16 cellular contexts compared by ENCODE assay signal in genomic region chr19:58037927-58038687, GRCh38. TPM values are rescaled to one million over a fixed set of nuclear protein-coding genes. Genes with fewer than 3 reads are reported as not detected.
DNase-seq lines count a peak whose midpoint lies in the region; ATAC-seq and TF ChIP-seq lines count a peak whose summit lies in the region.
"Had no signal": no experiment of that assay in that cellular context is flagged by ENCODE, and none has a peak within 500 bp of the region (broad histone marks: within the 10 kb centered on the region; RNA-seq: fewer than 3 reads in every experiment).

No MANE protein-coding gene starts in this region.

- ATAC-seq in body of pancreas (no peak), HG03460 (IDR thresholded peaks at IDR 0.05; ENCODE audit: unreplicated experiment) (no peak), GM21723 (IDR thresholded peaks at IDR 0.05; ENCODE audit: unreplicated experiment) (no peak)
- no peak for ATAC-seq in activated naive CD8-positive, alpha-beta T cell treated with anti-CD3 and anti-CD28 coated beads, Interleukin-2, amount 50 U/mL, for 24 hours

- no peak overlapping the region for H2BK5ac ChIP-seq in mesendoderm (ENCODE audit: low read length)

- DNase-seq in G401 (ENCODE audit: low spot score) (peak; percentile 55), body of pancreas (peak in 3 of 4 donors; percentile 18 to 36 (median 29)), mesendoderm (peak; percentile 70), GDM1 (lab: John Stamatoyannopoulos, UW) (no peak)
- no peak for DNase-seq in activated naive CD8-positive, alpha-beta T cell treated with anti-CD3 and anti-CD28 coated beads, Interleukin-2, amount 50 U/mL, for 24 hours
- DNase-seq: activated CD4-positive, alpha-beta T cell treated with anti-CD3 and anti-CD28 coated beads for 4 hours; activated CD8-positive, alpha-beta memory T cell treated with anti-CD3 and anti-CD28 coated beads, Interleukin-2, amount 50 U/mL, for 48 hours; activated naive CD4-positive, alpha-beta T cell treated with Interleukin-2 at 50 U/mL for 16 hours; MM.1S; stimulated activated CD4-positive, alpha-beta T cell treated with anti-CD3 and anti-CD28 coated beads, Interleukin-2, amount 100 ng/mL, for 48 hours; T-helper 9 cell had no signal

- no peak overlapping the region for H3K18ac ChIP-seq in mesendoderm (ENCODE audit: low read length)

- H3K23ac ChIP-seq in mesendoderm (ENCODE audit: low read length): no peak overlapping the region

- H4K20me1 ChIP-seq in BLaER1: no peaks in the 10 kb centered on the region

- H2BK120ac ChIP-seq in mesendoderm (ENCODE audit: low read depth, low read length): no peak overlapping the region

- TF ChIP-seq CTCF in body of pancreas (IDR thresholded peaks at IDR 0.05): no peak

- H3K56ac ChIP-seq in mesendoderm (ENCODE audit: low read length): peak overlapping the region; percentile 11

- H2AK5ac ChIP-seq in mesendoderm (ENCODE audit: low read length): no peak overlapping the region

- H3K27me3 ChIP-seq in BLaER1: no peaks in the 10 kb centered on the region
- no peaks in the 10 kb centered on the region for H3K27me3 ChIP-seq in body of pancreas
- H3K27me3 ChIP-seq in mesendoderm (ENCODE audit: insufficient read depth, low read length, poor library complexity): no peaks in the 10 kb centered on the region
- H3K27me3 ChIP-seq: SJSA1 had no signal

- intact Hi-C loops in body of pancreas (cut with DNase I): no loop called here

- H3K9me3 ChIP-seq in BLaER1 (peaks cover 34% of the 10 kb centered on the region), body of pancreas (peaks cover 0 to 26% (median 0%) of the 10 kb centered on the region in 3 donors)

- H4K8ac ChIP-seq in mesendoderm (ENCODE audit: low read depth, low read length): no peak overlapping the region

- H3K27me3 Mint-ChIP-seq in activated naive CD8-positive, alpha-beta T cell treated with anti-CD3 and anti-CD28 coated beads, Interleukin-2, amount 50 U/mL, for 24 hours: peaks cover 20% of the 10 kb centered on the region

- H2BK15ac ChIP-seq in mesendoderm (replicated peaks; ENCODE audit: low read depth): no peak overlapping the region

- no peaks in the 10 kb centered on the region for H3K79me2 ChIP-seq in mesendoderm (ENCODE audit: control insufficient read depth, insufficient read depth, low read length)

- H3K9ac ChIP-seq in BLaER1: no peak overlapping the region
- H3K9ac ChIP-seq in mesendoderm (ENCODE audit: low read length): no peak overlapping the region

- no peak overlapping the region for H3K4me3 Mint-ChIP-seq in activated naive CD8-positive, alpha-beta T cell treated with anti-CD3 and anti-CD28 coated beads, Interleukin-2, amount 50 U/mL, for 24 hours

- H3K9me3 Mint-ChIP-seq in activated naive CD8-positive, alpha-beta T cell treated with anti-CD3 and anti-CD28 coated beads, Interleukin-2, amount 50 U/mL, for 24 hours: peaks cover 29% of the 10 kb centered on the region

- no peak overlapping the region for H3K27ac Mint-ChIP-seq in activated naive CD8-positive, alpha-beta T cell treated with anti-CD3 and anti-CD28 coated beads, Interleukin-2, amount 50 U/mL, for 24 hours

- H3K4me1 ChIP-seq in BLaER1: peaks cover 19% of the 10 kb centered on the region
- H3K4me1 ChIP-seq in body of pancreas: peaks cover 9% of the 10 kb centered on the region
- H3K4me1 ChIP-seq in mesendoderm (ENCODE audit: control insufficient read depth, low read depth, low read length): no peaks in the 10 kb centered on the region
- H3K4me1 ChIP-seq: SJSA1 had no signal

- no peak overlapping the region for H3K4ac ChIP-seq in mesendoderm (ENCODE audit: low read depth, low read length)

- H3K27ac ChIP-seq in BLaER1: peak overlapping the region; percentile 20; the same call in 1 of the 2 replicates
- H3K27ac ChIP-seq in body of pancreas: no peak overlapping the region
- no peak overlapping the region for H3K27ac ChIP-seq in mesendoderm (ENCODE audit: low read depth, low read length)
- H3K27ac ChIP-seq: SJSA1 had no signal

- peak overlapping the region; percentile 9; the same call in 1 of the 2 replicates for H3K4me2 ChIP-seq in BLaER1
- H3K4me2 ChIP-seq in mesendoderm (ENCODE audit: low read length): no peak overlapping the region

- H3K4me3 ChIP-seq in BLaER1: no peak overlapping the region
- H3K4me3 ChIP-seq in body of pancreas: no peak overlapping the region
- H3K4me3 ChIP-seq in mesendoderm (ENCODE audit: low read length): no peak overlapping the region
- H3K4me3 ChIP-seq: SJSA1 had no signal

- H3K36me3 Mint-ChIP-seq in activated naive CD8-positive, alpha-beta T cell treated with anti-CD3 and anti-CD28 coated beads, Interleukin-2, amount 50 U/mL, for 24 hours (ENCODE audit: low read depth): peaks cover 30% of the 10 kb centered on the region

- peak in 1 of 3 donors; percentile 18 for TF ChIP-seq POLR2A in body of pancreas (IDR thresholded peaks at IDR 0.05)

- H3K79me1 ChIP-seq in mesendoderm (ENCODE audit: low read length): no peaks in the 10 kb centered on the region

- no peak overlapping the region for H4K5ac ChIP-seq in mesendoderm (ENCODE audit: low read length)

- WGBS in body of pancreas, 2 donors: 26 to 27% methylated on average over 21 to 43 of the region's 44 CpGs
- WGBS in mesendoderm (ENCODE audit: extremely low coverage, insufficient coverage, low lambda C conversion rate): no CpG with 5 or more reads among the region's 44 CpGs

- H3K36me3 ChIP-seq in BLaER1: no peaks in the 10 kb centered on the region
- no peaks in the 10 kb centered on the region for H3K36me3 ChIP-seq in body of pancreas (replicated peaks in 1 of 2; ENCODE audit: insufficient read depth in 1 of 2, low read depth in 2 of 2)
- no peaks in the 10 kb centered on the region for H3K36me3 ChIP-seq in mesendoderm (ENCODE audit: control insufficient read depth, insufficient read depth, low read length)
- H3K36me3 ChIP-seq: SJSA1 had no signal

- H3K4me1 Mint-ChIP-seq in activated naive CD8-positive, alpha-beta T cell treated with anti-CD3 and anti-CD28 coated beads, Interleukin-2, amount 50 U/mL, for 24 hours: no peaks in the 10 kb centered on the region

- in situ Hi-C loops in G401 (cut with HindIII; ENCODE audit: low sequenced_read_pairs): no loop called here

RNA-seq across cellular contexts. Expression of gene ZSCAN1, which starts 4.3 kb away (rescaled TPM):
- total RNA-seq in G401 (2014; rRNA removed; shearing (Covaris generic)): not detected in 2 replicates
- not detected for total RNA-seq in body of pancreas
- 0.59 TPM for polyA plus RNA-seq in mesendoderm (2013, experiment 1 of 2)
- 0.91 TPM for polyA plus RNA-seq in mesendoderm (2013, experiment 2 of 2)
- total RNA-seq: cardiac septum, SJSA1 had no signal

RNA-seq across cellular contexts. Expression of gene ZNF135, which starts 21.0 kb away (rescaled TPM):
- total RNA-seq in G401 (2014; rRNA removed; shearing (Covaris generic)): 0.06 TPM in 1 of 2 replicates, not detected in the other
- total RNA-seq in body of pancreas: 1 to 10 TPM; 3.9 to 4.9 TPM
- polyA plus RNA-seq in mesendoderm (2013, experiment 1 of 2): 4.1 TPM
- 4.6 TPM for polyA plus RNA-seq in mesendoderm (2013, experiment 2 of 2)
- total RNA-seq: SJSA1 had no signal

RNA-seq across cellular contexts. Expression of gene ZNF606, which starts 35.5 kb away (rescaled TPM):
- total RNA-seq in G401 (2014; rRNA removed; shearing (Covaris generic)): 28.9 and 30.2 TPM in 2 replicates
- total RNA-seq in body of pancreas: 10 to 100 TPM; 11.7 to 21.4 TPM
- polyA plus RNA-seq in mesendoderm (2013, experiment 1 of 2): 7.3 TPM
- 7.6 TPM for polyA plus RNA-seq in mesendoderm (2013, experiment 2 of 2)

RNA-seq across cellular contexts. Expression of gene ZSCAN18, which starts 59.9 kb away (rescaled TPM):
- 39.8 and 58.3 TPM in 2 replicates for total RNA-seq in G401 (2014; rRNA removed; shearing (Covaris generic))
- 10 to 100 TPM; 37.4 to 43.2 TPM for total RNA-seq in body of pancreas
- 16.2 TPM for polyA plus RNA-seq in mesendoderm (2013, experiment 1 of 2)
- polyA plus RNA-seq in mesendoderm (2013, experiment 2 of 2): 17.3 TPM

Comparison
In these comparisons a context has a peak if more than half of its experiments do, and no peak if none do; other contexts are left out.
1. DNase-seq: peak in G401 (single experiment), body of pancreas (3 of 4) and mesendoderm (single experiment); none in activated naive CD8-positive, alpha-beta T cell treated with anti-CD3 and anti-CD28 coated beads, Interleukin-2, amount 50 U/mL, for 24 hours (single experiment) and GDM1 (single experiment).